Comparison of ENCODE assay signal across 8 cellular contexts in the genomic region with DNA sequence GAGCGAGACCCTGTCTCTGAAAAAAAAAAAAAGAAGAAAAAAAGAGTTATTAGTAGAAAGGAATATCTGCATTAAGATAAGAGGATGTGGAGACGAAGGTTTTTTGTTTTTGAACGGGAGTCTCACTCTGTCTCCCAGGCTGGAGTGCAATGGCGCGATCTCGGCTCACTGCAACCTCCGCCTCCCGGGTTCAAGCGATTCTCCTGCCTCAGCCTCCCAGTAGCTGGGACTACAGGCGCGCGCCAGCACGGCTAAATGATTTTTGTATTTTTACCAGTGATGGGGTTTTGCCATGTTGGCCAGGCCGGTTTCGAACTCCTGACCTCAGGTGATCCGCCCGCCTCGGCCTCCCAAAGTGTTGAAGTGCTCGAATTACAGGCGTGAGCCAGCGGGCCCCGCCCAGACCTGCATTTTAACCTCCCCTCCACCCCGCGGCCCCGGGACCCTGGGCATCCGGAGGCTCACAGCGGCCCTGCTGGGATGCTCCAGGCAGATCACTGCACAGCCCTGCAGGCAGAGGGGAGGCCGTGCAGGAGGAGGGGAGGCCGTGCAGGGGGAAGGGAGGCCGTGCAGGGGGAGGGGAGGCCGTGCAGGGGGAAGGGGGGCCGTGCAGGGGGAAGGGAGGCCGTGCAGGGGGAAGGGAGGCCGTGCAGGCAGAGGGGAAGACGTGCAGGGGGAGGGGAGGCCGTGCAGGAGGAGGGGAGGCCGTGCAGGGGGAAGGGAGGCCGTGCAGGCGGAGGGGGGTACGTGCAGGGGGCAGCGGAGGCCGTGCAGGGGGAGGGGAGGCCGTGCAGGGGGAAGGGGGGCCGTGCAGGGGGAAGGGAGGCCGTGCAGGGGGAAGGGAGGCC. TPM values are rescaled to one million over a fixed set of nuclear protein-coding genes. Genes with fewer than 3 reads are reported as not detected.
DNase-seq lines count a peak whose midpoint lies in the region; ATAC-seq, FAIRE-seq and TF ChIP-seq lines count a peak whose summit lies in the region.
"Not testable (repeated sequence)": the region's sequence is repeated elsewhere in the genome, so short reads cannot be mapped to it uniquely, and the experiment has no call there.

No MANE protein-coding gene starts in this region.

- not testable (repeated sequence) for H3K27me3 ChIP-seq in CD4-positive, alpha-beta T cell (ENCODE audit: control insufficient read depth, insufficient read depth, low read length); HUES48 (ENCODE audit: control insufficient read depth, insufficient read depth, low read length); testis

- not testable (repeated sequence) for H3K36me3 Mint-ChIP-seq in CD4-positive, alpha-beta T cell (ENCODE audit: low read depth); T-cell; activated T-cell treated with anti-CD3 and anti-CD28 coated beads, Interleukin-2, amount 50 U/mL, for 72 hours (ENCODE audit: insufficient read depth in 2 of 2); chondrocyte (ENCODE audit: low read depth)
- peaks cover 12% of the 10 kb centered on the region for H3K36me3 Mint-ChIP-seq in nephron (ENCODE audit: low read depth)

- H3K9me3 Mint-ChIP-seq in CD4-positive, alpha-beta T cell; T-cell; activated T-cell treated with anti-CD3 and anti-CD28 coated beads, Interleukin-2, amount 50 U/mL, for 72 hours; chondrocyte (ENCODE audit: low read depth); nephron: not testable (repeated sequence)

- TF ChIP-seq CTCF in CD4-positive, alpha-beta T cell (IDR thresholded peaks at IDR 0.05); chondrocyte (IDR thresholded peaks at IDR 0.05); kidney (IDR thresholded peaks at IDR 0.05; ENCODE audit: borderline replicate concordance, extremely low read depth, insufficient read depth); nephron (IDR thresholded peaks at IDR 0.05; ENCODE audit: unreplicated experiment in 3 of 3); testis (IDR thresholded peaks at IDR 0.05): not testable (repeated sequence)

- not testable (repeated sequence) for DNase-seq in CD4-positive, alpha-beta T cell; activated T-cell treated with anti-CD3 and anti-CD28 coated beads, Interleukin-2, amount 50 U/mL, for 72 hours
- DNase-seq in T-cell (peak in 1 of 34 experiments; percentile 0), chondrocyte (ENCODE audit: low spot score) (peak; percentile 60), kidney (peak; percentile 61), testis (peak; percentile 5)

- FAIRE-seq in kidney (lab: Jason Lieb, UNC) = not testable (repeated sequence)

- H3K4me1 ChIP-seq in HUES48 (ENCODE audit: control insufficient read depth, insufficient read depth, low read length) = peaks cover 16% of the 10 kb centered on the region
- not testable (repeated sequence) for H3K4me1 ChIP-seq in kidney (ENCODE audit: control insufficient read depth in 1 of 2, insufficient read depth in 1 of 2, low read depth in 1 of 2, low read length in 2 of 2); testis

- 56 to 72% methylated on average over 23 to 30 of the region's 45 CpGs for WGBS in testis, 2 donors

- H3K27ac Mint-ChIP-seq in CD4-positive, alpha-beta T cell = peak overlapping the region; percentile 10
- H3K27ac Mint-ChIP-seq in T-cell; chondrocyte (ENCODE audit: unreplicated experiment): not testable (repeated sequence)
- H3K27ac Mint-ChIP-seq in activated T-cell treated with anti-CD3 and anti-CD28 coated beads, Interleukin-2, amount 50 U/mL, for 72 hours = peak overlapping the region; percentile 65
- H3K27ac Mint-ChIP-seq in nephron = peak overlapping the region; percentile 89 to 94 (median 91)

- not testable (repeated sequence) for H3K27ac ChIP-seq in CD4-positive, alpha-beta T cell (ENCODE audit: low read depth, low read length); HUES48 (ENCODE audit: low read depth, low read length); kidney (ENCODE audit: low read depth in 2 of 2, low read length in 2 of 2); testis

- peak overlapping the region; percentile 26; the same call in 1 of the 2 replicates for H3K4me3 ChIP-seq in HUES48 (ENCODE audit: low read depth, low read length)
- H3K4me3 ChIP-seq in kidney (ENCODE audit: low read length in 2 of 2); testis: not testable (repeated sequence)

- peaks cover 17% of the 10 kb centered on the region for H3K36me3 ChIP-seq in HUES48 (ENCODE audit: control insufficient read depth, insufficient read depth, low read length)
- H3K36me3 ChIP-seq in kidney (ENCODE audit: control insufficient read depth in 1 of 2, insufficient read depth in 2 of 2, low read length in 2 of 2); testis (ENCODE audit: low read depth, missing control alignments): not testable (repeated sequence)

- H3K9me3 ChIP-seq in CD4-positive, alpha-beta T cell (ENCODE audit: control insufficient read depth, low read length); HUES48 (ENCODE audit: control insufficient read depth, insufficient read depth, low read length); kidney (ENCODE audit: control insufficient read depth in 1 of 2, low read length in 2 of 2); testis: not testable (repeated sequence)

- intact Hi-C loops in CD4-positive, alpha-beta T cell (cut with DNase I, micrococcal nuclease) = loop anchor here in 1 of 2 experiments (5.0 kb wide), 2 partner anchors 107 to 1277 kb away; partner anchors contain the start of gene PPP2R3B
- intact Hi-C loops in kidney (cut with DNase I); testis (cut with DNase I; ENCODE audit: low total_unique reads): not testable (repeated sequence)

- not testable (repeated sequence) for H3K9ac ChIP-seq in HUES48 (ENCODE audit: low read depth, low read length); kidney (ENCODE audit: low read length in 2 of 2)

- H3K4me3 Mint-ChIP-seq in CD4-positive, alpha-beta T cell = peak overlapping the region; percentile 68
- H3K4me3 Mint-ChIP-seq in T-cell (peak overlapping the region; percentile 13 to 68 (median 39)), chondrocyte (ENCODE audit: unreplicated experiment) (peak overlapping the region; percentile 31), nephron (peak overlapping the region; percentile 73 to 78 (median 77))
- peak overlapping the region; percentile 31 to 75 for H3K4me3 Mint-ChIP-seq in activated T-cell treated with anti-CD3 and anti-CD28 coated beads, Interleukin-2, amount 50 U/mL, for 72 hours

- peaks cover 23% of the 10 kb centered on the region for H3K4me1 Mint-ChIP-seq in CD4-positive, alpha-beta T cell (ENCODE audit: low read depth)
- H3K4me1 Mint-ChIP-seq in T-cell (peaks cover 22 to 39% (median 23%) of the 10 kb centered on the region in 3 donors), chondrocyte (ENCODE audit: low read depth) (peaks cover 11% of the 10 kb centered on the region), nephron (peaks cover 17% of the 10 kb centered on the region)
- H3K4me1 Mint-ChIP-seq in activated T-cell treated with anti-CD3 and anti-CD28 coated beads, Interleukin-2, amount 50 U/mL, for 72 hours (ENCODE audit: low read depth) = peaks cover 27% of the 10 kb centered on the region

- ATAC-seq in CD4-positive, alpha-beta T cell (ENCODE audit: poor library complexity); T-cell (replicated peaks in 1 of 4); activated T-cell treated with anti-CD3 and anti-CD28 coated beads, Interleukin-2, amount 50 U/mL, for 72 hours (replicated peaks in 1 of 2): not testable (repeated sequence)

- POLR2A ChIA-PET in CD4-positive, alpha-beta T cell (lab: Charles Lee); T-cell (lab: Charles Lee): not testable (repeated sequence)

- CTCF ChIA-PET in CD4-positive, alpha-beta T cell (lab: Charles Lee); T-cell (lab: Charles Lee): not testable (repeated sequence)

- TF ChIP-seq POLR2A in testis (IDR thresholded peaks at IDR 0.05) = not testable (repeated sequence)

- H3K27me3 Mint-ChIP-seq in CD4-positive, alpha-beta T cell; T-cell; activated T-cell treated with anti-CD3 and anti-CD28 coated beads, Interleukin-2, amount 50 U/mL, for 72 hours (ENCODE audit: low read depth); chondrocyte (ENCODE audit: low read depth): not testable (repeated sequence)
- peaks cover 24% of the 10 kb centered on the region for H3K27me3 Mint-ChIP-seq in nephron (ENCODE audit: low read depth)

RNA-seq across cellular contexts. Expression of gene PLCXD1, which starts 1.2 kb away (rescaled TPM):
- 10 to 100 TPM; 33.0 to 35.8 TPM for total RNA-seq in CD4-positive, alpha-beta T cell
- total RNA-seq in T-cell = 10 to 100 TPM; 18.6 to 27.4 (median 22.4) TPM
- 10 to 100 TPM; 52.2 to 72.0 TPM for total RNA-seq in activated T-cell treated with anti-CD3 and anti-CD28 coated beads, Interleukin-2, amount 50 U/mL, for 72 hours
- total RNA-seq in chondrocyte = 6.8 to 8.0 TPM (median 7.7 TPM) in 3 replicates
- total RNA-seq in kidney = 11.0 TPM
- 4.9 TPM for polyA plus RNA-seq in kidney (ENCODE audit: insufficient read depth, low read depth, low replicate concordance)
- total RNA-seq in testis = 10 to 100 TPM; 15.7 to 24.0 TPM
- polyA plus RNA-seq in testis (ENCODE audit: insufficient read depth, low read depth, low replicate concordance) = 14.6 TPM

RNA-seq across cellular contexts. Expression of gene GTPBP6, which starts 38.6 kb away (rescaled TPM):
- 10 to 100 TPM; 53.5 to 53.9 TPM for total RNA-seq in CD4-positive, alpha-beta T cell
- total RNA-seq in T-cell (100 to 1,000 TPM in 3 of 5 donors, 10 to 100 TPM in 2; 58.8 to 112 (median 111) TPM), chondrocyte (37.6 to 42.2 TPM (median 42.0 TPM) in 3 replicates), kidney (50.1 TPM), testis (10 to 100 TPM; 43.8 to 74.3 TPM)
- total RNA-seq in activated T-cell treated with anti-CD3 and anti-CD28 coated beads, Interleukin-2, amount 50 U/mL, for 72 hours = 10 to 100 TPM; 47.2 to 53.6 TPM
- polyA plus RNA-seq in kidney (ENCODE audit: insufficient read depth, low read depth, low replicate concordance) (61.9 TPM), testis (ENCODE audit: insufficient read depth, low read depth, low replicate concordance) (38.0 TPM)
